ENCODE assay signal across 3 cellular contexts in genomic region chr5:121021688-121022087, GRCh38.
A peak's percentile ranks its signal among the peaks of the same experiment; 100 is the strongest.
TF ChIP-seq lines count a peak whose summit lies in the region.

No MANE protein-coding gene starts in this region.

TF ChIP-seq in SK-N-SH treated with all-trans-retinoic acid at 6 μM for 48 hours, 23 proteins besides CTCF, POLR2A, EP300 and RAD21:
- no peak for TF ChIP-seq BACH2 (CRISPR knock-in tag; IDR thresholded peaks at IDR 0.05; ENCODE audit: borderline replicate concordance)
- 0 out of 2 replicates have a peak, but pooled peaks have one; percentile 26 for TF ChIP-seq ISL1 (CRISPR knock-in tag; IDR thresholded peaks at IDR 0.05)

TF ChIP-seq in SK-N-SH, 30 proteins besides CTCF, POLR2A, EP300 and RAD21:
- no peak for TF ChIP-seq IRF3 (IDR thresholded peaks at IDR 0.05; ENCODE audit: low read depth, low read length)
- no peak for TF ChIP-seq RCOR1 (IDR thresholded peaks at IDR 0.05; ENCODE audit: low read length)
- no peak for TF ChIP-seq REST (IDR thresholded peaks at IDR 0.05; ENCODE audit: low read depth, low read length)
- TF ChIP-seq YY1 (IDR thresholded peaks at IDR 0.05; ENCODE audit: low read depth), result no peak
- TF ChIP-seq FOSL2 (IDR thresholded peaks at IDR 0.05; ENCODE audit: borderline replicate concordance, low read depth), result no peak
- TF ChIP-seq MAX (IDR thresholded peaks at IDR 0.05; ENCODE audit: low read depth), result no peak
- TF ChIP-seq NRF1 (IDR thresholded peaks at IDR 0.05; ENCODE audit: low read depth, low read length), result no peak
- no peak for TF ChIP-seq GABPA (IDR thresholded peaks at IDR 0.05; ENCODE audit: low read depth)
- no peak for TF ChIP-seq ZBTB33 (IDR thresholded peaks at IDR 0.05; ENCODE audit: borderline replicate concordance, low read depth)
- no peak for TF ChIP-seq CHD2 (IDR thresholded peaks at IDR 0.05; ENCODE audit: low read length, partially characterized antibody)
- no peak for TF ChIP-seq MEF2A (IDR thresholded peaks at IDR 0.05; ENCODE audit: borderline replicate concordance, low read depth)
- no peak for TF ChIP-seq NFIC (IDR thresholded peaks at IDR 0.05; ENCODE audit: borderline replicate concordance)
- no peak for TF ChIP-seq PBX3 (IDR thresholded peaks at IDR 0.05)
- no peak for TF ChIP-seq JUND (IDR thresholded peaks at IDR 0.05)
- no peak for TF ChIP-seq FOXM1 (IDR thresholded peaks at IDR 0.05; ENCODE audit: low read depth)
- no peak for TF ChIP-seq GATA2 (CRISPR knock-in tag; IDR thresholded peaks at IDR 0.05)
- TF ChIP-seq ELF1 (IDR thresholded peaks at IDR 0.05), result no peak
- TF ChIP-seq FOXJ3 (CRISPR knock-in tag; IDR thresholded peaks at IDR 0.05), result no peak
- no peak for TF ChIP-seq RFX5 (IDR thresholded peaks at IDR 0.05; ENCODE audit: low read length)

TF ChIP-seq in H1, 55 proteins besides CTCF, POLR2A, EP300 and RAD21:
- TF ChIP-seq SIRT6 (IDR thresholded peaks at IDR 0.05; ENCODE audit: low read length), result no peak
- TF ChIP-seq USF2 (IDR thresholded peaks at IDR 0.05; ENCODE audit: low read length), result no peak
- no peak for TF ChIP-seq ZNF274 (IDR thresholded peaks at IDR 0.05; ENCODE audit: borderline replicate concordance, extremely low read depth, low read length)
- no peak for TF ChIP-seq ASH2L (IDR thresholded peaks at IDR 0.05; ENCODE audit: low read length)
- no peak for TF ChIP-seq SAP30 (IDR thresholded peaks at IDR 0.05; ENCODE audit: insufficient read depth, insufficient replicate concordance, low read length)
- TF ChIP-seq GTF2F1 (IDR thresholded peaks at IDR 0.05; ENCODE audit: borderline replicate concordance, low read depth, low read length), result no peak
- TF ChIP-seq NRF1 (IDR thresholded peaks at IDR 0.05; ENCODE audit: low read depth, low read length), result no peak
- no peak for TF ChIP-seq E2F6 (IDR thresholded peaks at IDR 0.05)
- no peak for TF ChIP-seq TAF7 (optimal IDR thresholded peaks at IDR 0.05; ENCODE audit: borderline replicate concordance, low read depth, low read length)
- no peak for TF ChIP-seq HDAC2 (IDR thresholded peaks at IDR 0.05; ENCODE audit: borderline replicate concordance in 1 of 2, low read depth in 2 of 2, low read length in 2 of 2)
- no peak for TF ChIP-seq TCF12 (IDR thresholded peaks at IDR 0.05; ENCODE audit: low read depth, low read length)
- no peak for TF ChIP-seq EGR1 (IDR thresholded peaks at IDR 0.05; ENCODE audit: borderline replicate concordance, low read depth, low read length)
- no peak for TF ChIP-seq HDAC6 (IDR thresholded peaks at IDR 0.05; ENCODE audit: low read depth, low read length)
- no peak for TF ChIP-seq RXRA (IDR thresholded peaks at IDR 0.05; ENCODE audit: insufficient read depth, low read depth, low read length)
- TF ChIP-seq BRCA1 (IDR thresholded peaks at IDR 0.05; ENCODE audit: low read depth, low read length), result no peak
- TF ChIP-seq SRF (IDR thresholded peaks at IDR 0.05; ENCODE audit: low read depth, low read length), result no peak
- TF ChIP-seq EZH2 (IDR thresholded peaks at IDR 0.05; ENCODE audit: low read depth, low read length, severe bottlenecking), result no peak
